In the genomic region with DNA sequence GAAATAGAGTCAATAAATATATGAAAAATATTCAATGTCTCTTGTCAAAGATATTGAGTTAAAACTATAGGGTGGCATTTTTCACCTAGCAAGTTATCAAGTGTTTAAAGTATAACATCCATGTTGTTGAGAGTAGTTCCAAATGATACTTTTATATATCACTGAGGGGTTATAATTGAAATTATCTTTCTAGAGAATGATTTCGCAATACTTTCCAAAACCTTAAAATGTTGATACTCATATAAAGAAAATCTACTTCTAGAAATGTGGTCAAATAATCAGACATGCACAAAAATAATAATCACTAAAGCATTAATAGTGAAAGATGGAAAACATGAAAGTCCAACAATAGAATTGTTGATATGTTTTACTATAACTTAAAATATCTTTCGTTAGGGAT, we compare ENCODE assay signal across 10 cellular contexts.
"Had no signal": no experiment of that assay in that cellular context is flagged by ENCODE, and none has a peak within 500 bp of the region (broad histone marks: within the 10 kb centered on the region; RNA-seq: fewer than 3 reads in every experiment).

No MANE protein-coding gene starts in this region.

- H3K4me2 ChIP-seq: GM23338, KMS-11 had no signal

- H3K9ac ChIP-seq: KMS-11 had no signal

- H3K9me3 ChIP-seq: HAP-1 had no signal

- H3K4me3 Mint-ChIP-seq: GM23338, HFFc6, IgD-negative memory B cell had no signal

- H3K4me3 ChIP-seq: GM23338, HAP-1 had no signal

- ATAC-seq: GM23338, HCT116 had no signal

- H3K27me3 Mint-ChIP-seq: IgD-negative memory B cell had no signal

- H3K4me1 ChIP-seq: HAP-1 had no signal

- H3K36me3 ChIP-seq: HAP-1 had no signal

- H3K27ac Mint-ChIP-seq: GM23338, HFFc6, IgD-negative memory B cell had no signal

- H3K27ac ChIP-seq: HL-60, KMS-11 had no signal

- H2AFZ ChIP-seq: GM23338 had no signal

- H3K4me1 Mint-ChIP-seq: GM23338 had no signal

- DNase-seq: H7, HFFc6, Karpas-422, KBM-7 had no signal
